8 cellular contexts compared by ENCODE assay signal in genomic region chr7:99325597-99326407, GRCh38. TPM values are rescaled to one million over a fixed set of nuclear protein-coding genes. Genes with fewer than 3 reads are reported as not detected.
DNase-seq lines count a peak whose midpoint lies in the region; ATAC-seq, FAIRE-seq and TF ChIP-seq lines count a peak whose summit lies in the region.

ARPC1A (plus strand) TSS chr7:99325898; CDS start chr7:99333354, 7,456 bp downstream.

- TF ChIP-seq CTCF in astrocyte (IDR thresholded peaks at IDR 0.05; ENCODE audit: insufficient read depth, low read depth, low read length) (no peak), vagina (IDR thresholded peaks at IDR 0.05) (no peak)

- intact Hi-C loops in vagina (cut with DNase I), result no loop called here

- peaks cover 41% of the 10 kb centered on the region for H4K20me1 ChIP-seq in astrocyte (ENCODE audit: insufficient read depth, low read length)

- peaks cover 4% of the 10 kb centered on the region for H3K36me3 Mint-ChIP-seq in astrocyte (ENCODE audit: low read depth, unreplicated experiment)

- peaks cover 24% of the 10 kb centered on the region for H3K4me1 ChIP-seq in astrocyte (ENCODE audit: insufficient read depth, low read length)
- peaks cover 6% of the 10 kb centered on the region for H3K4me1 ChIP-seq in rectal smooth muscle tissue (ENCODE audit: control insufficient read depth, insufficient read depth, low read length)
- peaks cover 51% of the 10 kb centered on the region for H3K4me1 ChIP-seq in vagina

- peak within 1 kb of the TSS; percentile 98 for H2AFZ ChIP-seq in astrocyte (ENCODE audit: low read depth, low read length)

- peak within 1 kb of the TSS; percentile 89 for H3K4me3 Mint-ChIP-seq in astrocyte (ENCODE audit: unreplicated experiment)

- H3K4me1 Mint-ChIP-seq in astrocyte (ENCODE audit: low read depth, unreplicated experiment), result peaks cover 20% of the 10 kb centered on the region

- TF ChIP-seq POLR2A in vagina (IDR thresholded peaks at IDR 0.05), result peak in 1 of 2 donors; percentile 43

- FAIRE-seq in astrocyte (lab: Jason Lieb, UNC), result no peak

- ATAC-seq in GM18508 (IDR thresholded peaks at IDR 0.05; ENCODE audit: insufficient read depth, unreplicated experiment) (peak; percentile 72), HG02981 (IDR thresholded peaks at IDR 0.05; ENCODE audit: unreplicated experiment) (peak; percentile 84)

- no peaks in the 10 kb centered on the region for H3K27me3 ChIP-seq in astrocyte (ENCODE audit: insufficient read depth, low read length)
- no peaks in the 10 kb centered on the region for H3K27me3 ChIP-seq in rectal smooth muscle tissue (ENCODE audit: control insufficient read depth, insufficient read depth, low read length)
- H3K27me3 ChIP-seq in vagina, result no peaks in the 10 kb centered on the region

- H3K9ac ChIP-seq in astrocyte (ENCODE audit: low read length) (peak within 1 kb of the TSS; percentile 96), rectal smooth muscle tissue (ENCODE audit: low read length) (peak within 1 kb of the TSS; percentile 91)

- H3K27ac Mint-ChIP-seq in astrocyte (ENCODE audit: unreplicated experiment), result peak within 1 kb of the TSS; percentile 93

- H3K9me3 Mint-ChIP-seq in astrocyte (ENCODE audit: unreplicated experiment), result no peaks in the 10 kb centered on the region

- H3K9me3 ChIP-seq in astrocyte (ENCODE audit: insufficient read depth, low read depth, low read length), result no peaks in the 10 kb centered on the region
- no peaks in the 10 kb centered on the region for H3K9me3 ChIP-seq in vagina

- H3K27ac ChIP-seq in astrocyte (ENCODE audit: low read depth, low read length) (peak within 1 kb of the TSS; percentile 82), rectal smooth muscle tissue (ENCODE audit: low read depth, low read length) (peak within 1 kb of the TSS; percentile 87), vagina (peak within 1 kb of the TSS; percentile 81)

- H3K27me3 Mint-ChIP-seq in astrocyte (ENCODE audit: low read depth, unreplicated experiment), result no peaks in the 10 kb centered on the region

- peak; percentile 85 for DNase-seq in NCI-H2029 treated with DMSO at 0.1 percent for 48 hours (lab: John Stamatoyannopoulos, UW)
- peak; percentile 80 for DNase-seq in T-helper 22 cell (ENCODE audit: low read depth)
- peak; percentile 81 for DNase-seq in astrocyte (ENCODE audit: low read depth)
- DNase-seq in hepatic stellate cell (ENCODE audit: low spot score), result peak; percentile 98
- DNase-seq in vagina (ENCODE audit: extremely low spot score in 2 of 2), result no peak

- H3K4me2 ChIP-seq in astrocyte (ENCODE audit: low read length), result peak within 1 kb of the TSS; percentile 99

- H3K79me2 ChIP-seq in astrocyte (ENCODE audit: insufficient read depth, low read length), result peaks cover 57% of the 10 kb centered on the region

- H3K36me3 ChIP-seq in astrocyte (ENCODE audit: insufficient read depth, low read length) (peaks cover 5% of the 10 kb centered on the region), rectal smooth muscle tissue (ENCODE audit: control insufficient read depth, insufficient read depth, low read length) (no peaks in the 10 kb centered on the region), vagina (no peaks in the 10 kb centered on the region)

- H3K4me3 ChIP-seq in astrocyte (ENCODE audit: insufficient read depth, low read depth, low read length) (peak within 1 kb of the TSS; percentile 94), rectal smooth muscle tissue (ENCODE audit: low read length) (peak within 1 kb of the TSS; percentile 98), vagina (peak within 1 kb of the TSS; percentile 72 to 97)

RNA-seq across cellular contexts. Expression of gene ARPC1A, which starts in this region (rescaled TPM):
- total RNA-seq in astrocyte (185 and 198 TPM in 2 replicates), vagina (106 TPM)

Comparison
In these comparisons a context has a peak if more than half of its experiments do, and no peak if none do; other contexts are left out.
1. DNase-seq: peak in NCI-H2029 treated with DMSO at 0.1 percent for 48 hours (single experiment), T-helper 22 cell (single experiment), astrocyte (single experiment) and hepatic stellate cell (single experiment); none in vagina (0 of 2).
2. Peak in every context shown above with its lines, with median percentiles within 50 percentile points of each other: H3K27ac ChIP-seq and H3K4me3 ChIP-seq.